Comparison of ENCODE assay signal across 7 cellular contexts in genomic region chr14:91536327-91536726, GRCh38.
"Had no signal": no experiment of that assay in that cellular context is flagged by ENCODE, and none has a peak within 500 bp of the region (broad histone marks: within the 10 kb centered on the region; RNA-seq: fewer than 3 reads in every experiment).

No MANE protein-coding gene starts in this region.

- DNase-seq: GOT3, H9, HCEC 1CT, KBM-7 had no signal

- H3K9ac ChIP-seq: KMS-11 had no signal

- FAIRE-seq: H54, HTR-8/SVneo had no signal

- H3K27ac ChIP-seq: KMS-11 had no signal

- H3K4me2 ChIP-seq: KMS-11 had no signal
